8 cellular contexts compared by ENCODE assay signal in the genomic region with DNA sequence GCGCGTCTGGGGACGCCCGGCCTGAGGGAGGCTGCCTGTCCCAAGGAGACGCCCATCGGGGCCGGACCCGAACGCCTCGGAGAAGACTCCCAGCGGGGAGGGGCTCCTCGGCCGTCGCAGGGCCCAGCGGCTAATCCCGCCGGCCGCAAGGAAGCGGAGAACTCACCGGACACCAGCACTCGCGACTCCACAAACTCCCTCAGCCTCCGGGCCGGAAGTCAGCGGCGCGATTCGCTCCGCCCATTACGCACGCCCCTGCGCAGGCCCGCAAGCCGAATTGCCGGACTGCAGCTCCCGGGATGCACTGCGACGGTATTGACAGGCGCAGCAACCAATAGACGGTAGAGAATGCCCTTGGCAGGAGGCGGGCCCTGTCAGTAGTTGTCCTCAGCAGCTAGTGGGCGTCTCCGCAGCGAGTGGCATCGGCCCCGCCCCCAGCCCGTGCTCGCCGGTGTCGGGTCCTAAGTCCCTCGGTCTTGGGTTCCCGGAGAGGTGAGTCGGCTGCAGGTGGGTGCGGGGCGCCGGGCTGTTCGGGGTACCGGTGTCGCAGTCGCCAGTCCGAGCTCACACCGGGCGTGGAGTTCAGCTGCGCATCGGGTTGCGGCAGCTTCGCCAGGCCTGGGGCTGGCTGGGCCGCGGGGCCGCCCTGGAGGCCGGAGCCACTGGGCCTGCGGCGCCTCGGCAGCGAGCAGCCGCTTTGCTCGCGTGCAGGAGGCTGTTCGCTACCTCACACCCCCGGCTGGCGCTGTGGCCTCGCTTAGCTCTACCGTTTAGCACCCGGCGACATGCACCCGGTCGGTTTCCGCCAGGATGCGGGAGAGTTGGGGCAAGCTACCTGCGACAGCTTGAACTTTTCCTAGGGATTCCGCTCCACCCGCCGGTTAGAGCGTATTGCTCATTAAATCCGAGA. TPM values are rescaled to one million over a fixed set of nuclear protein-coding genes. Genes with fewer than 3 reads are reported as not detected.
DNase-seq lines count a peak whose midpoint lies in the region; TF ChIP-seq lines count a peak whose summit lies in the region.

TSS of gene ZNF174 (plus strand) at position 437 of the 910 bp plus-strand sequence. CDS start 790 bp downstream, outside the sequence.
TSS of gene ZSCAN32 (minus strand) at position 226 of the 910 bp plus-strand sequence. CDS start 3,447 bp downstream, outside the sequence.

- H3K18ac ChIP-seq in H9 (ENCODE audit: insufficient read length, low read depth, low read length) = no peak within 1 kb of the TSS

- H2BK20ac ChIP-seq in H9 (ENCODE audit: low read depth, low read length, poor library complexity, severe bottlenecking) = no peak within 1 kb of the TSS

- H3K79me2 ChIP-seq in H9 (ENCODE audit: insufficient read depth, low read length) = peaks cover 3% of the 10 kb centered on the region; the same call in 1 of the 2 replicates

- peaks cover 12% of the 10 kb centered on the region for H3K23me2 ChIP-seq in H9 (ENCODE audit: insufficient read length, low read depth, low read length, poor library complexity, severe bottlenecking)

- H3K4me3 Mint-ChIP-seq in H9 = peak within 1 kb of the TSS; percentile 82 to 95
- H3K4me3 Mint-ChIP-seq in neural crest cell = peak within 1 kb of the TSS; percentile 91

- H3K14ac ChIP-seq in H9 (ENCODE audit: insufficient read depth, low read length) = 0 out of 2 replicates have a peak within 1 kb of the TSS, but pooled peaks have one; percentile 46

- no peak within 1 kb of the TSS for H2BK12ac ChIP-seq in H9 (ENCODE audit: insufficient read length, low read depth, low read length)

- H3K36me3 Mint-ChIP-seq in H9 (ENCODE audit: insufficient read depth in 1 of 3, low read depth in 3 of 3) = peaks cover 56 to 64% (median 61%) of the 10 kb centered on the region in 3 experiments
- peaks cover 67% of the 10 kb centered on the region for H3K36me3 Mint-ChIP-seq in neural crest cell (ENCODE audit: low read depth)

- H3K79me1 ChIP-seq in H9 (ENCODE audit: insufficient read depth, low read depth, low read length, poor library complexity, severe bottlenecking) = peaks cover 2% of the 10 kb centered on the region

- H3K9me3 ChIP-seq in H9 (ENCODE audit: control insufficient read depth, low read depth, low read length) = peaks cover 4% of the 10 kb centered on the region
- H3K9me3 ChIP-seq in MG63 = peaks cover 51% of the 10 kb centered on the region
- peaks cover 5 to 46% of the 10 kb centered on the region in 2 donors for H3K9me3 ChIP-seq in stomach smooth muscle (ENCODE audit: control insufficient read depth in 2 of 2, low read length in 2 of 2)

- H4K20me1 ChIP-seq in H9 (ENCODE audit: control insufficient read depth, insufficient read depth, insufficient read length) = no peaks in the 10 kb centered on the region

- H3K27me3 Mint-ChIP-seq in H9 (ENCODE audit: low read depth) = no peaks in the 10 kb centered on the region
- H3K27me3 Mint-ChIP-seq in neural crest cell (ENCODE audit: low read depth) = no peaks in the 10 kb centered on the region

- H2BK120ac ChIP-seq in H9 (ENCODE audit: low read depth, low read length, poor library complexity, severe bottlenecking) = no peak within 1 kb of the TSS

- H2AFZ ChIP-seq in H9 (ENCODE audit: low read length) = peak within 1 kb of the TSS; percentile 52

- WGBS in H9 (ENCODE audit: extremely low coverage, insufficient read length, low lambda C conversion rate) = no CpG with 5 or more reads among the region's 95 CpGs

- in situ Hi-C loops in G401 (cut with HindIII; ENCODE audit: low sequenced_read_pairs) = no loop called here

- H3T11ph ChIP-seq in H9 (ENCODE audit: low read length) = no peak within 1 kb of the TSS

- H4K5ac ChIP-seq in H9 (ENCODE audit: insufficient read length, low read depth, low read length) = no peak within 1 kb of the TSS

- TF ChIP-seq CTCF in H9 (conservative IDR thresholded peaks at IDR 0.05) = no peak
- no peak for TF ChIP-seq CTCF in fibroblast of villous mesenchyme (IDR thresholded peaks at IDR 0.05; ENCODE audit: insufficient read depth, low read depth, low read length)
- TF ChIP-seq CTCF in neural crest cell (conservative IDR thresholded peaks at IDR 0.05) = no peak

- H3K36me3 ChIP-seq in MG63 = peaks cover 70% of the 10 kb centered on the region
- H3K36me3 ChIP-seq in stomach smooth muscle (ENCODE audit: control insufficient read depth in 2 of 2, insufficient read depth in 2 of 2, low read length in 2 of 2) = peaks cover 41 to 43% of the 10 kb centered on the region in 2 donors

- H2AK5ac ChIP-seq in H9 (ENCODE audit: insufficient read length, low read length) = no peak within 1 kb of the TSS

- DNase-seq in G401 (ENCODE audit: low spot score) (peak; percentile 99), H9 (peak; percentile 100), MG63 (peak; percentile 100), SHP77 treated with DMSO at 0.1 percent for 48 hours (lab: John Stamatoyannopoulos, UW) (peak; percentile 98), fibroblast of villous mesenchyme (ENCODE audit: low read depth) (peak; percentile 99), neural crest cell (ENCODE audit: low read depth, low spot score) (peak; percentile 99)
- DNase-seq in activated effector memory CD4-positive, alpha-beta T cell treated with anti-CD3 and anti-CD28 coated beads, Interleukin-2, amount 50 U/mL, for 16 hours = peak; percentile 100

- no peak within 1 kb of the TSS for H3K56ac ChIP-seq in H9 (ENCODE audit: insufficient read length, low read depth, low read length)

- H3K27ac Mint-ChIP-seq in H9 (peak within 1 kb of the TSS; percentile 88 to 92 (median 90); a peak in 5 of 7 replicates), neural crest cell (ENCODE audit: unreplicated experiment) (peak within 1 kb of the TSS; percentile 85)

- H3K9ac ChIP-seq in H9 (ENCODE audit: extremely low read depth, insufficient read length, low read length) = peak within 1 kb of the TSS; percentile 86
- peak within 1 kb of the TSS; percentile 90 to 96 for H3K9ac ChIP-seq in stomach smooth muscle (ENCODE audit: low read length in 2 of 2)

- no peak within 1 kb of the TSS for H3K4ac ChIP-seq in H9 (ENCODE audit: low read depth, low read length)

- H3K4me1 Mint-ChIP-seq in H9 (peaks cover 7 to 9% of the 10 kb centered on the region in 2 experiments), neural crest cell (peaks cover 17% of the 10 kb centered on the region)

- H3K4me3 ChIP-seq in MG63 (peak within 1 kb of the TSS; percentile 88), fibroblast of villous mesenchyme (ENCODE audit: low read depth, low read length) (peak within 1 kb of the TSS; percentile 69), stomach smooth muscle (ENCODE audit: low read length in 2 of 2) (peak within 1 kb of the TSS; percentile 74 to 92)

- no peak within 1 kb of the TSS for H3K27ac ChIP-seq in H9 (ENCODE audit: insufficient read length, low read depth, low read length)
- H3K27ac ChIP-seq in stomach smooth muscle (ENCODE audit: low read length) = peak within 1 kb of the TSS; percentile 73

- H3K4me1 ChIP-seq in H9 (ENCODE audit: insufficient read depth, low read length) = no peaks in the 10 kb centered on the region
- H3K4me1 ChIP-seq in stomach smooth muscle (ENCODE audit: control insufficient read depth, insufficient read depth, low read length) = peaks cover 19% of the 10 kb centered on the region

- H3K4me2 ChIP-seq in H9 (ENCODE audit: insufficient read depth, insufficient read length, low read length) = peak within 1 kb of the TSS; percentile 98

- H3K9me3 Mint-ChIP-seq in H9 (peaks cover 24 to 33% of the 10 kb centered on the region in 2 experiments), neural crest cell (peaks cover 17% of the 10 kb centered on the region)

- H3K27me3 ChIP-seq in H9 (ENCODE audit: insufficient read depth, low read length) (no peaks in the 10 kb centered on the region), MG63 (no peaks in the 10 kb centered on the region), stomach smooth muscle (ENCODE audit: control insufficient read depth in 1 of 2, insufficient read depth in 2 of 2, low read length in 2 of 2) (no peaks in the 10 kb centered on the region)

- H4K91ac ChIP-seq in H9 (ENCODE audit: insufficient read length, low read depth, low read length) = no peak within 1 kb of the TSS

- no peak within 1 kb of the TSS for H4K8ac ChIP-seq in H9 (replicated peaks; ENCODE audit: insufficient read length, low read depth, low read length)

- H3K23ac ChIP-seq in H9 (ENCODE audit: insufficient read length, low read depth, low read length) = no peak within 1 kb of the TSS

- no peak within 1 kb of the TSS for H2BK15ac ChIP-seq in H9 (ENCODE audit: low read depth, low read length)

- no peak within 1 kb of the TSS for H2BK5ac ChIP-seq in H9 (ENCODE audit: insufficient read length, low read length)

RNA-seq across cellular contexts. Expression of gene ZNF174, which starts in this region (rescaled TPM):
- total RNA-seq in G401 (2014; rRNA removed; shearing (Covaris generic)) = 20.0 and 26.6 TPM in 2 replicates
- total RNA-seq in H9 (2021) = 10.8 and 11.1 TPM in 2 replicates
- 19.4 and 22.6 TPM in 2 replicates for total RNA-seq in MG63 (2014; rRNA removed; shearing (Covaris generic); ENCODE audit: low replicate concordance)
- total RNA-seq in fibroblast of villous mesenchyme = 8.1 and 8.6 TPM in 2 replicates
- 12.8 and 15.5 TPM in 2 replicates for total RNA-seq in neural crest cell

RNA-seq across cellular contexts. Expression of gene ZSCAN32, which starts in this region (rescaled TPM):
- total RNA-seq in G401 (2014; rRNA removed; shearing (Covaris generic)) = 30.4 and 31.3 TPM in 2 replicates
- total RNA-seq in H9 (2021) (18.0 and 20.0 TPM in 2 replicates), fibroblast of villous mesenchyme (12.1 and 12.6 TPM in 2 replicates), neural crest cell (18.3 TPM in 2 replicates)
- 10.2 and 17.0 TPM in 2 replicates for total RNA-seq in MG63 (2014; rRNA removed; shearing (Covaris generic); ENCODE audit: low replicate concordance)
